Comparison of ENCODE assay signal across 13 cellular contexts in genomic region chr6:158321960-158322359, GRCh38. TPM values are rescaled to one million over a fixed set of nuclear protein-coding genes. Genes with fewer than 3 reads are reported as not detected.
DNase-seq lines count a peak whose midpoint lies in the region; ATAC-seq, FAIRE-seq and TF ChIP-seq lines count a peak whose summit lies in the region.
"Had no signal": no experiment of that assay in that cellular context is flagged by ENCODE, and none has a peak within 500 bp of the region (broad histone marks: within the 10 kb centered on the region; RNA-seq: fewer than 3 reads in every experiment).

No MANE protein-coding gene starts in this region.

- H3K9me3 ChIP-seq in A549 (no peaks in the 10 kb centered on the region), HEK293 (ENCODE audit: control insufficient read depth, insufficient read depth, low read depth, low read length) (no peaks in the 10 kb centered on the region)

- H3K4me3 ChIP-seq in A549 (no peak overlapping the region), HEK293 (ENCODE audit: low read depth, low read length) (no peak overlapping the region)
- H3K4me3 ChIP-seq: BLaER1 treated with 17β-estradiol and CSF1 and Interleukin-3, amounts not matched to agents 10 nM and 100 nM; stomach had no signal

- H3K27ac Mint-ChIP-seq in activated naive CD8-positive, alpha-beta T cell treated with anti-CD3 and anti-CD28 coated beads, Interleukin-2, amount 50 U/mL, for 24 hours = peak overlapping the region; percentile 2

- no peaks in the 10 kb centered on the region for H3K27me3 Mint-ChIP-seq in activated naive CD8-positive, alpha-beta T cell treated with anti-CD3 and anti-CD28 coated beads, Interleukin-2, amount 50 U/mL, for 24 hours

- H3K9me3 Mint-ChIP-seq in activated naive CD8-positive, alpha-beta T cell treated with anti-CD3 and anti-CD28 coated beads, Interleukin-2, amount 50 U/mL, for 24 hours = no peaks in the 10 kb centered on the region

- peaks cover 30% of the 10 kb centered on the region for H3K4me1 ChIP-seq in A549
- H3K4me1 ChIP-seq in HEK293 (ENCODE audit: control insufficient read depth, insufficient read depth, low read length) = peaks cover 16% of the 10 kb centered on the region

- peak overlapping the region; percentile 72; the same call in 2 of the 3 replicates for H3K4me2 ChIP-seq in A549

- H3K27ac ChIP-seq in A549 = peak overlapping the region in 1 of 2 experiments; percentile 45; a peak in 1 of 6 replicates
- H3K27ac ChIP-seq in HEK293 (ENCODE audit: extremely low read depth, low read depth, low read length) = no peak overlapping the region
- H3K27ac ChIP-seq: BLaER1 treated with 17β-estradiol and CSF1 and Interleukin-3, amounts not matched to agents 10 nM and 100 nM had no signal

- no peak for TF ChIP-seq EP300 in A549 (IDR thresholded peaks at IDR 0.05)

- CTCF ChIA-PET in A549 (lab: Yijun Ruan, JAX) (no interaction called here), HEK293 (lab: Yijun Ruan, JAX) (no interaction called here)

- H3K36me3 Mint-ChIP-seq in activated naive CD8-positive, alpha-beta T cell treated with anti-CD3 and anti-CD28 coated beads, Interleukin-2, amount 50 U/mL, for 24 hours (ENCODE audit: low read depth) = peaks cover 15% of the 10 kb centered on the region

- ATAC-seq in A549 = no peak
- no peak for ATAC-seq in activated naive CD8-positive, alpha-beta T cell treated with anti-CD3 and anti-CD28 coated beads, Interleukin-2, amount 50 U/mL, for 24 hours
- no peak for ATAC-seq in GM18511 (IDR thresholded peaks at IDR 0.05; ENCODE audit: unreplicated experiment)

- TF ChIP-seq POLR2A in A549 (IDR thresholded peaks at IDR 0.05; ENCODE audit: low read length) = no peak

- no peak for FAIRE-seq in A549 (lab: Jason Lieb, UNC)

- H3K4me3 Mint-ChIP-seq in activated naive CD8-positive, alpha-beta T cell treated with anti-CD3 and anti-CD28 coated beads, Interleukin-2, amount 50 U/mL, for 24 hours = no peak overlapping the region

- H3K36me3 ChIP-seq in HEK293 (ENCODE audit: control insufficient read depth in 2 of 2, insufficient read depth in 1 of 2, low read length in 2 of 2) = peaks cover 0 to under 1% of the 10 kb centered on the region in 2 experiments; a peak in 1 of 3 replicates

- DNase-seq in A549 (ENCODE audit: low read depth in 1 of 2, low spot score in 1 of 2) = no peak
- DNase-seq in activated naive CD8-positive, alpha-beta T cell treated with anti-CD3 and anti-CD28 coated beads, Interleukin-2, amount 50 U/mL, for 24 hours = no peak
- DNase-seq in glomerular visceral epithelial cell (ENCODE audit: extremely low spot score) = peak; percentile 45
- DNase-seq in posterior cingulate gyrus = no peak
- no peak for DNase-seq in NCI-H128 (lab: John Stamatoyannopoulos, UW; ENCODE audit: unreplicated experiment)
- DNase-seq in middle frontal gyrus (ENCODE audit: extremely low spot score, low spot score) = no peak
- DNase-seq: activated CD8-positive, alpha-beta memory T cell treated with anti-CD3 and anti-CD28 coated beads for 24 hours; aorta; foreskin melanocyte; stomach had no signal

- POLR2A ChIA-PET in A549 (lab: Yijun Ruan, JAX) (interaction anchor here (0.6 kb wide), 1 partner anchor 184 kb away, joined by 9 read pairs; no protein-coding TSS in a partner anchor), HEK293 (lab: Yijun Ruan, JAX) (no interaction called here)

- intact Hi-C loops in posterior cingulate gyrus (cut with DNase I) = no loop called here

- TF ChIP-seq RAD21 in A549 (conservative IDR thresholded peaks at IDR 0.05 in 1 of 2, IDR thresholded peaks at IDR 0.05 in 1 of 2) = no peak

- H3K4me1 Mint-ChIP-seq in activated naive CD8-positive, alpha-beta T cell treated with anti-CD3 and anti-CD28 coated beads, Interleukin-2, amount 50 U/mL, for 24 hours = peaks cover 50% of the 10 kb centered on the region

- no peak for TF ChIP-seq CTCF in A549 (IDR thresholded peaks at IDR 0.05)
- TF ChIP-seq CTCF in HEK293 (tag by site-specific recombination; IDR thresholded peaks at IDR 0.05) = no peak

TF ChIP-seq in A549, 52 proteins besides CTCF, POLR2A, EP300 and RAD21 (continues in another document):
- TF ChIP-seq HMGXB4 (CRISPR knock-in tag; IDR thresholded peaks at IDR 0.05; ENCODE audit: borderline replicate concordance) (no peak), MAZ (IDR thresholded peaks at IDR 0.05; ENCODE audit: borderline replicate concordance, low read depth, low read length) (no peak), HDAC2 (IDR thresholded peaks at IDR 0.05) (no peak), CEBPB (IDR thresholded peaks at IDR 0.05) (no peak), CBX2 (IDR thresholded peaks at IDR 0.05; ENCODE audit: borderline replicate concordance, low read depth) (no peak)
- TF ChIP-seq, protein P1, sequence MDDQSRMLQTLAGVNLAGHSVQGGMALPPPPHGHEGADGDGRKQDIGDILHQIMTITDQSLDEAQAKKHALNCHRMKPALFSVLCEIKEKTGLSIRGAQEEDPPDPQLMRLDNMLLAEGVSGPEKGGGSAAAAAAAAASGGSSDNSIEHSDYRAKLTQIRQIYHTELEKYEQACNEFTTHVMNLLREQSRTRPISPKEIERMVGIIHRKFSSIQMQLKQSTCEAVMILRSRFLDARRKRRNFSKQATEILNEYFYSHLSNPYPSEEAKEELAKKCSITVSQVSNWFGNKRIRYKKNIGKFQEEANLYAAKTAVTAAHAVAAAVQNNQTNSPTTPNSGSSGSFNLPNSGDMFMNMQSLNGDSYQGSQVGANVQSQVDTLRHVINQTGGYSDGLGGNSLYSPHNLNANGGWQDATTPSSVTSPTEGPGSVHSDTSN (IDR thresholded peaks at IDR 0.05) = no peak

TF ChIP-seq in HEK293, 187 proteins besides CTCF, POLR2A, EP300 and RAD21:
- TF ChIP-seq ZNF350 (tag by site-specific recombination; IDR thresholded peaks at IDR 0.05) = peak; percentile 81
- TF ChIP-seq ZNF660 (tag by site-specific recombination; IDR thresholded peaks at IDR 0.05) = 0 out of 2 replicates have a peak, but pooled peaks have one; percentile 33
- TF ChIP-seq ZNF18 (tag by site-specific recombination; IDR thresholded peaks at IDR 0.05) = no peak
- TF ChIP-seq, protein P2, sequence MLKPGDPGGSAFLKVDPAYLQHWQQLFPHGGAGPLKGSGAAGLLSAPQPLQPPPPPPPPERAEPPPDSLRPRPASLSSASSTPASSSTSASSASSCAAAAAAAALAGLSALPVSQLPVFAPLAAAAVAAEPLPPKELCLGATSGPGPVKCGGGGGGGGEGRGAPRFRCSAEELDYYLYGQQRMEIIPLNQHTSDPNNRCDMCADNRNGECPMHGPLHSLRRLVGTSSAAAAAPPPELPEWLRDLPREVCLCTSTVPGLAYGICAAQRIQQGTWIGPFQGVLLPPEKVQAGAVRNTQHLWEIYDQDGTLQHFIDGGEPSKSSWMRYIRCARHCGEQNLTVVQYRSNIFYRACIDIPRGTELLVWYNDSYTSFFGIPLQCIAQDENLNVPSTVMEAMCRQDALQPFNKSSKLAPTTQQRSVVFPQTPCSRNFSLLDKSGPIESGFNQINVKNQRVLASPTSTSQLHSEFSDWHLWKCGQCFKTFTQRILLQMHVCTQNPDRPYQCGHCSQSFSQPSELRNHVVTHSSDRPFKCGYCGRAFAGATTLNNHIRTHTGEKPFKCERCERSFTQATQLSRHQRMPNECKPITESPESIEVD (tag by site-specific recombination; IDR thresholded peaks at IDR 0.05) = peak; percentile 79
- peak; percentile 66 for TF ChIP-seq MYNN (tag by site-specific recombination; IDR thresholded peaks at IDR 0.05; ENCODE audit: borderline replicate concordance)
- TF ChIP-seq, protein P3, sequence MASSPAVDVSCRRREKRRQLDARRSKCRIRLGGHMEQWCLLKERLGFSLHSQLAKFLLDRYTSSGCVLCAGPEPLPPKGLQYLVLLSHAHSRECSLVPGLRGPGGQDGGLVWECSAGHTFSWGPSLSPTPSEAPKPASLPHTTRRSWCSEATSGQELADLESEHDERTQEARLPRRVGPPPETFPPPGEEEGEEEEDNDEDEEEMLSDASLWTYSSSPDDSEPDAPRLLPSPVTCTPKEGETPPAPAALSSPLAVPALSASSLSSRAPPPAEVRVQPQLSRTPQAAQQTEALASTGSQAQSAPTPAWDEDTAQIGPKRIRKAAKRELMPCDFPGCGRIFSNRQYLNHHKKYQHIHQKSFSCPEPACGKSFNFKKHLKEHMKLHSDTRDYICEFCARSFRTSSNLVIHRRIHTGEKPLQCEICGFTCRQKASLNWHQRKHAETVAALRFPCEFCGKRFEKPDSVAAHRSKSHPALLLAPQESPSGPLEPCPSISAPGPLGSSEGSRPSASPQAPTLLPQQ (tag by site-specific recombination; IDR thresholded peaks at IDR 0.05) = no peak

RNA-seq across cellular contexts. Expression of gene TULP4, which starts 9.7 kb away (rescaled TPM):
- 10.6 and 13.6 TPM in 2 replicates for polyA plus RNA-seq in A549 (2011; rRNA removed)
- polyA plus RNA-seq in A549 (2012; cell fraction: cytosol; rRNA removed) = 4.2 and 4.9 TPM in 2 replicates
- 5.2 and 5.4 TPM in 2 replicates for polyA plus RNA-seq in A549 (2012; cell fraction: nucleus; rRNA removed)
- polyA plus RNA-seq in A549 (2017; fragmentation: RNase III; extraction: RNeasy Plus Mini Kit Qiagen cat#74134 plus additional on column Dnase treatment) = 4.4 to 5.1 TPM (median 5.0 TPM) in 3 replicates
- 57.1 and 59.3 TPM in 2 replicates for polyA minus RNA-seq in A549 (2011; rRNA and poly(A)+ RNA removed)
